In genomic region chr17:81032641-81033422, GRCh38 we compare ENCODE assay signal across 11 cellular contexts. TPM values are rescaled to one million over a fixed set of nuclear protein-coding genes. Genes with fewer than 3 reads are reported as not detected.
A peak's percentile ranks its signal among the peaks of the same experiment; 100 is the strongest.
DNase-seq lines count a peak whose midpoint lies in the region; ATAC-seq and TF ChIP-seq lines count a peak whose summit lies in the region.
"Had no signal": no experiment of that assay in that cellular context is flagged by ENCODE, and none has a peak within 500 bp of the region (broad histone marks: within the 10 kb centered on the region; RNA-seq: fewer than 3 reads in every experiment).

No MANE protein-coding gene starts in this region.

- H3K79me2 ChIP-seq in neural cell (replicated peaks; ENCODE audit: insufficient read depth, low read length): peaks cover 37% of the 10 kb centered on the region

- H3K9me2 ChIP-seq in neural cell (ENCODE audit: insufficient read depth, low read length): no peaks in the 10 kb centered on the region

- peak; percentile 20 for DNase-seq in NOMO-1 treated with DMSO at 0.1 percent for 48 hours (lab: John Stamatoyannopoulos, UW; ENCODE audit: unreplicated experiment)
- DNase-seq in NOMO-1 (lab: John Stamatoyannopoulos, UW; ENCODE audit: unreplicated experiment in 2 of 2): no peak
- peak; percentile 86 for DNase-seq in G401 (ENCODE audit: low spot score)
- peak; percentile 81 for DNase-seq in cerebellar cortex (ENCODE audit: low spot score)
- no peak for DNase-seq in NCI-H748 treated with DMSO at 0.1 percent for 48 hours (lab: John Stamatoyannopoulos, UW)
- DNase-seq in NCI-H128 (lab: John Stamatoyannopoulos, UW; ENCODE audit: unreplicated experiment): no peak
- DNase-seq: NCI-H1092; stimulated activated CD4-positive, alpha-beta T cell treated with anti-CD3 and anti-CD28 coated beads, Interleukin-4, amount 100 ng/mL, for 24 hours; testis had no signal

- no peak for TF ChIP-seq RAD21 in neural cell (conservative IDR thresholded peaks at IDR 0.05)

- no peaks in the 10 kb centered on the region for H3K9me3 ChIP-seq in neural cell (ENCODE audit: low read length)
- H3K9me3 ChIP-seq: testis had no signal

- H3K27ac ChIP-seq in neural cell (ENCODE audit: low read length): no peak overlapping the region
- H3K27ac ChIP-seq: testis had no signal

- H2AFZ ChIP-seq in neural cell (ENCODE audit: low read depth, low read length): no peak overlapping the region

- H3K9ac ChIP-seq in neural cell (ENCODE audit: low read length): no peak overlapping the region

- no peaks in the 10 kb centered on the region for H3F3A ChIP-seq in neural cell (ENCODE audit: insufficient read depth, low read length, poor library complexity, severe bottlenecking)

- no peak overlapping the region for H3K4me2 ChIP-seq in neural cell (ENCODE audit: low read length)

- no peak for TF ChIP-seq EP300 in neural cell (conservative IDR thresholded peaks at IDR 0.05; ENCODE audit: poor library complexity, severe bottlenecking)

- H3K36me3 ChIP-seq in neural cell (ENCODE audit: insufficient read depth, low read length): no peaks in the 10 kb centered on the region

- no peaks in the 10 kb centered on the region for H4K20me1 ChIP-seq in neural cell (ENCODE audit: insufficient read depth)

- peak overlapping the region; percentile 74 for H3K4me3 ChIP-seq in neural cell (ENCODE audit: low read length)

- no peak for TF ChIP-seq CTCF in neural cell (IDR thresholded peaks at IDR 0.05; ENCODE audit: poor library complexity, severe bottlenecking)

- H3K27me3 ChIP-seq in neural cell (ENCODE audit: insufficient read depth, low read depth, low read length): no peaks in the 10 kb centered on the region
- H3K27me3 ChIP-seq: testis had no signal

- no peak for ATAC-seq in GM18870 (IDR thresholded peaks at IDR 0.05; ENCODE audit: unreplicated experiment)

- in situ Hi-C loops in G401 (cut with HindIII; ENCODE audit: low sequenced_read_pairs): no loop called here

TF ChIP-seq in neural cell, 6 proteins besides CTCF, POLR2A, EP300 and RAD21:
- TF ChIP-seq EZH2 (IDR thresholded peaks at IDR 0.05; ENCODE audit: borderline replicate concordance, insufficient read depth, low read length, poor library complexity, severe bottlenecking): no peak
- no peak for TF ChIP-seq MXI1 (conservative IDR thresholded peaks at IDR 0.05; ENCODE audit: poor library complexity, severe bottlenecking)
- TF ChIP-seq TAF1 (IDR thresholded peaks at IDR 0.05; ENCODE audit: low read depth): no peak
- no peak for TF ChIP-seq REST (IDR thresholded peaks at IDR 0.05; ENCODE audit: borderline replicate concordance)
- TF ChIP-seq POLR2AphosphoS5 (IDR thresholded peaks at IDR 0.05): no peak
- TF ChIP-seq SMC3 (conservative IDR thresholded peaks at IDR 0.05; ENCODE audit: poor library complexity): no peak

RNA-seq across cellular contexts. Expression of gene BAIAP2, which starts 2.1 kb away (rescaled TPM):
- 16.1 and 21.1 TPM in 2 replicates for total RNA-seq in G401 (2014; rRNA removed; shearing (Covaris generic))
- 17.5 and 37.9 TPM in 2 replicates for polyA plus RNA-seq in neural cell
- polyA minus RNA-seq in neural cell: 17.5 and 17.8 TPM in 2 replicates

RNA-seq across cellular contexts. Expression of gene CHMP6, which starts 41.2 kb away (rescaled TPM):
- total RNA-seq in G401 (2014; rRNA removed; shearing (Covaris generic)): 51.8 and 65.5 TPM in 2 replicates
- 32.8 and 35.1 TPM in 2 replicates for polyA plus RNA-seq in neural cell
- polyA minus RNA-seq in neural cell: 32.0 and 34.6 TPM in 2 replicates

Comparison
In these comparisons a context has a peak if more than half of its experiments do, and no peak if none do; other contexts are left out.
1. DNase-seq: peak in NOMO-1 treated with DMSO at 0.1 percent for 48 hours (single experiment), G401 (single experiment) and cerebellar cortex (single experiment); none in NOMO-1 (0 of 2), NCI-H748 treated with DMSO at 0.1 percent for 48 hours (single experiment) and NCI-H128 (single experiment).